In genomic region chr19:45885556-45886426, GRCh38 we compare ENCODE assay signal across 8 cellular contexts. TPM values are rescaled to one million over a fixed set of nuclear protein-coding genes. Genes with fewer than 3 reads are reported as not detected.
DNase-seq lines count a peak whose midpoint lies in the region; ATAC-seq and TF ChIP-seq lines count a peak whose summit lies in the region.

Gene IRF2BP1, minus strand, starts transcription at chr19:45886141. Its CDS starts 367 bp downstream, at chr19:45885774.

- ATAC-seq in HG02642 (IDR thresholded peaks at IDR 0.05; ENCODE audit: poor library complexity, unreplicated experiment) (peak; percentile 57), Right ventricle myocardium superior (ENCODE audit: poor library complexity) (peak; percentile 91)

- H3K4me2 ChIP-seq in parathyroid adenoma (ENCODE audit: low read length), result peak within 1 kb of the TSS; percentile 99

- H3K36me3 ChIP-seq in GM06990 (ENCODE audit: control insufficient read depth, insufficient read depth, low read length) (no peaks in the 10 kb centered on the region; the same call in 1 of the 2 replicates), parathyroid adenoma (ENCODE audit: control insufficient read depth, insufficient read depth, low read length) (no peaks in the 10 kb centered on the region), tibial artery (peaks cover 5 to 23% (median 20%) of the 10 kb centered on the region in 3 donors)

- H3K9me3 ChIP-seq in parathyroid adenoma (ENCODE audit: control insufficient read depth, low read length) (no peaks in the 10 kb centered on the region), tibial artery (no peaks in the 10 kb centered on the region)

- peaks cover 2% of the 10 kb centered on the region for H3K79me2 ChIP-seq in parathyroid adenoma

- peak within 1 kb of the TSS; percentile 94 for H2AFZ ChIP-seq in parathyroid adenoma

- peak; percentile 90 for DNase-seq in GM06990 (ENCODE audit: extremely low read depth, insufficient read length)
- peak; percentile 29 for DNase-seq in NCI-H1417 treated with DMSO at 0.1 percent for 48 hours (lab: John Stamatoyannopoulos, UW)
- peak; percentile 97 for DNase-seq in SW480 (ENCODE audit: low spot score)
- peak; percentile 66 for DNase-seq in activated naive CD8-positive, alpha-beta T cell treated with anti-CD3 and anti-CD28 coated beads, Interleukin-2, amount 50 U/mL, for 16 hours (ENCODE audit: low read depth, low spot score)
- peak; percentile 97 for DNase-seq in Right ventricle myocardium superior
- peak; percentile 94 to 95 for DNase-seq in tibial artery

- intact Hi-C loops in Right ventricle myocardium superior (cut with DNase I) (no loop called here), tibial artery (cut with DNase I; ENCODE audit: low total_unique reads) (loop anchor here (10.0 kb wide), 1 partner anchor 129 kb away; no protein-coding TSS in a partner anchor)

- H3K27me3 ChIP-seq in GM06990 (replicated peaks; ENCODE audit: control insufficient read depth, insufficient read depth, low read length) (no peaks in the 10 kb centered on the region), parathyroid adenoma (ENCODE audit: control insufficient read depth, insufficient read depth, low read length) (no peaks in the 10 kb centered on the region), tibial artery (no peaks in the 10 kb centered on the region)

- TF ChIP-seq CTCF in GM06990 (IDR thresholded peaks at IDR 0.05; ENCODE audit: insufficient read depth, low read length, poor library complexity, severe bottlenecking) (no peak), parathyroid adenoma (IDR thresholded peaks at IDR 0.05) (no peak), tibial artery (IDR thresholded peaks at IDR 0.05) (peak in 1 of 2 experiments; percentile 9)

- peaks cover 9% of the 10 kb centered on the region for H3K4me1 ChIP-seq in parathyroid adenoma
- peaks cover 3 to 45% (median 38%) of the 10 kb centered on the region in 4 donors for H3K4me1 ChIP-seq in tibial artery

- peak within 1 kb of the TSS; percentile 83 for H3K4me3 ChIP-seq in GM06990 (replicated peaks; ENCODE audit: low read depth, low read length)
- peak within 1 kb of the TSS; percentile 69 for H3K4me3 ChIP-seq in parathyroid adenoma (ENCODE audit: low read depth, low read length)
- H3K4me3 ChIP-seq in tibial artery, result peak within 1 kb of the TSS; percentile 75 to 90

- H3K27ac ChIP-seq in parathyroid adenoma (peak within 1 kb of the TSS; percentile 93), tibial artery (peak within 1 kb of the TSS; percentile 81 to 84)

- peak within 1 kb of the TSS; percentile 82 for H3K9ac ChIP-seq in parathyroid adenoma

RNA-seq across cellular contexts. Expression of gene IRF2BP1, which starts in this region (rescaled TPM):
- total RNA-seq in Right ventricle myocardium superior, result 20.0 TPM

Comparison
In these comparisons a context has a peak if more than half of its experiments do, and no peak if none do; other contexts are left out.
1. Peak in every context shown above with its lines: DNase-seq, ATAC-seq, H3K4me3 ChIP-seq and H3K27ac ChIP-seq.
2. DNase-seq: peak in every context shown above with its lines; median percentile 97 in SW480; 97 in Right ventricle myocardium superior; 94 in tibial artery; 90 in GM06990; 66 in activated naive CD8-positive, alpha-beta T cell treated with anti-CD3 and anti-CD28 coated beads, Interleukin-2, amount 50 U/mL, for 16 hours; 29 in NCI-H1417 treated with DMSO at 0.1 percent for 48 hours.